In the genomic region with DNA sequence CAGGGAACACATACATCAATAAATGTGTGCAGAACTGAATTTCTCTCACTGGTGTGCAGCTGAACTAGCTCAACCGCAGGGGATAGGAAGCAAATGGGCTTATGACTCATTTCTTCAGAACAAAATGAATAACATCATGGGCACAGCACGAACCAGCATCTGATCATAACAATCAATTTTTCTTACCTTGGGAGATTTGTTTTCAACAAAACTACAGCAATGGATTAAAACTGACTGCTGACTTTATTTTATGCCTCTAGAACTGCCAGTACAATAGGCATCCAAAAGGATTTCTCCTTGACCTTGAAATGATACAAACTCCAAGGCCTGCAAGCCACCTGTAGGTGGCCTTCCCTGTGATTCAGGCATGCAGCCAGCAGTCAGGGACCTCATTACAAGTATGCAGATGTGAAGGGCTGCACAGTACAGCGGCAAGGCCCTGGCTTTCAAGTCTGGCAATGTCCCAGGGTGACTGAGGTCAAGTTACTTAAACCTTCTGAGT, we compare ENCODE assay signal across 9 cellular contexts. TPM values are rescaled to one million over a fixed set of nuclear protein-coding genes. Genes with fewer than 3 reads are reported as not detected.
DNase-seq lines count a peak whose midpoint lies in the region; ATAC-seq and TF ChIP-seq lines count a peak whose summit lies in the region.
"Had no signal": no experiment of that assay in that cellular context is flagged by ENCODE, and none has a peak within 500 bp of the region (broad histone marks: within the 10 kb centered on the region; RNA-seq: fewer than 3 reads in every experiment).

No MANE protein-coding gene starts in this region.

- no peaks in the 10 kb centered on the region for H3K27me3 ChIP-seq in GM06990 (replicated peaks; ENCODE audit: control insufficient read depth, insufficient read depth, low read length)

- peaks cover 15 to 45% (median 40%) of the 10 kb centered on the region in 3 donors for H3K36me3 Mint-ChIP-seq in immature natural killer cell

- peak; percentile 33 for TF ChIP-seq CTCF in GM06990 (IDR thresholded peaks at IDR 0.05; ENCODE audit: insufficient read depth, low read length, poor library complexity, severe bottlenecking)
- TF ChIP-seq CTCF in LNCaP clone FGC (IDR thresholded peaks at IDR 0.05; ENCODE audit: control insufficient read depth, extremely low read depth, insufficient read depth): peak; percentile 11; the same call in 1 of the 2 replicates
- peak; percentile 10 for TF ChIP-seq CTCF in foreskin fibroblast (IDR thresholded peaks at IDR 0.05; ENCODE audit: low read depth, low read length)

- H3K4me1 Mint-ChIP-seq in immature natural killer cell: no peaks in the 10 kb centered on the region
- H3K4me1 Mint-ChIP-seq: IgD-negative memory B cell had no signal

- H3K9me3 Mint-ChIP-seq in immature natural killer cell: no peaks in the 10 kb centered on the region
- H3K9me3 Mint-ChIP-seq: IgD-negative memory B cell had no signal

- no peak overlapping the region for H3K27ac Mint-ChIP-seq in immature natural killer cell
- H3K27ac Mint-ChIP-seq: IgD-negative memory B cell had no signal

- no peak for DNase-seq in GM06990 (ENCODE audit: extremely low read depth, insufficient read length)
- DNase-seq in LNCaP clone FGC (ENCODE audit: low read depth): no peak
- peak; percentile 80 to 83 for DNase-seq in foreskin fibroblast
- DNase-seq in HT-29 (ENCODE audit: low spot score): no peak
- DNase-seq in immature natural killer cell: no peak
- DNase-seq in DMS79 (lab: John Stamatoyannopoulos, UW): no peak
- DNase-seq in NCI-H345 (lab: John Stamatoyannopoulos, UW): no peak

- H3K36me3 ChIP-seq in GM06990 (ENCODE audit: control insufficient read depth, insufficient read depth, low read length): peaks cover 10% of the 10 kb centered on the region

- ATAC-seq in GM21390 (IDR thresholded peaks at IDR 0.05; ENCODE audit: unreplicated experiment): peak; percentile 83

- H3K4me3 ChIP-seq in GM06990 (replicated peaks; ENCODE audit: low read depth, low read length) (no peak overlapping the region), LNCaP clone FGC (ENCODE audit: low read depth, low read length) (no peak overlapping the region), foreskin fibroblast (ENCODE audit: low read depth in 1 of 2, low read length in 2 of 2) (no peak overlapping the region)

- H3K4me3 Mint-ChIP-seq in immature natural killer cell: no peak overlapping the region
- H3K4me3 Mint-ChIP-seq: IgD-negative memory B cell had no signal

- no peaks in the 10 kb centered on the region for H3K27me3 Mint-ChIP-seq in immature natural killer cell (ENCODE audit: low read depth in 3 of 3)
- H3K27me3 Mint-ChIP-seq: IgD-negative memory B cell had no signal

RNA-seq across cellular contexts. Expression of gene TAMM41, which starts 26.1 kb away (rescaled TPM):
- total RNA-seq in HT-29 (2014; rRNA removed; shearing (Covaris generic)): 2.8 and 4.0 TPM in 2 replicates
- polyA plus RNA-seq in immature natural killer cell: 10 to 100 TPM in 2 of 3 donors, 1 to 10 TPM in 1; 6.7 to 21.7 (median 16.3) TPM

Comparison
In these comparisons a context has a peak if more than half of its experiments do, and no peak if none do; other contexts are left out.
1. DNase-seq: peak in foreskin fibroblast (2 of 2); none in GM06990 (single experiment), LNCaP clone FGC (single experiment), HT-29 (single experiment), immature natural killer cell (0 of 3), DMS79 (single experiment) and NCI-H345 (single experiment).
2. Peak in every context shown above with its lines, with median percentiles within 50 percentile points of each other: CTCF ChIP-seq.